9 cellular contexts compared by ENCODE assay signal in genomic region chr19:3095375-3096191, GRCh38. TPM values are rescaled to one million over a fixed set of nuclear protein-coding genes. Genes with fewer than 3 reads are reported as not detected.
DNase-seq lines count a peak whose midpoint lies in the region; ATAC-seq, FAIRE-seq and TF ChIP-seq lines count a peak whose summit lies in the region.
"Had no signal": no experiment of that assay in that cellular context is flagged by ENCODE, and none has a peak within 500 bp of the region (broad histone marks: within the 10 kb centered on the region; RNA-seq: fewer than 3 reads in every experiment).

No MANE protein-coding gene starts in this region.

- H3K27me3 ChIP-seq in ACC112 (ENCODE audit: insufficient read depth, low read length) (no peaks in the 10 kb centered on the region), gastroesophageal sphincter (no peaks in the 10 kb centered on the region), small intestine (ENCODE audit: control insufficient read depth in 2 of 2, insufficient read depth in 2 of 2, low read length in 2 of 2) (no peaks in the 10 kb centered on the region)

- 0 to 2% methylated on average over 6 to 8 of the region's 32 CpGs for WGBS in gastroesophageal sphincter (ENCODE audit: low coverage in 1 of 2), 2 donors
- WGBS in small intestine, 3 donors = 3 to 9% (median 5%) methylated on average over 28 to 32 of the region's 32 CpGs

- DNase-seq in LNCaP clone FGC (ENCODE audit: low read depth) (no peak), activated T-helper 1 cell treated with Interleukin-2 at 50 U/mL for 16 hours (ENCODE audit: low read depth) (peak; percentile 38), small intestine (peak; percentile 64), putamen (ENCODE audit: low spot score) (no peak), Kasumi-1 (lab: John Stamatoyannopoulos, UW) (no peak)

- peak overlapping the region; percentile 98 for H3K4me3 ChIP-seq in ACC112 (ENCODE audit: low read depth, low read length)
- peak overlapping the region; percentile 97 for H3K4me3 ChIP-seq in LNCaP clone FGC (ENCODE audit: low read depth, low read length)
- peak overlapping the region; percentile 98 to 99 for H3K4me3 ChIP-seq in gastroesophageal sphincter
- H3K4me3 ChIP-seq in small intestine (ENCODE audit: low read depth in 1 of 2, low read length in 2 of 2) = peak overlapping the region; percentile 81 to 98

- no peak for TF ChIP-seq POLR2A in gastroesophageal sphincter (IDR thresholded peaks at IDR 0.05)

- ATAC-seq in gastroesophageal sphincter (no peak), GM21528 (IDR thresholded peaks at IDR 0.05; ENCODE audit: low FRiP score, unreplicated experiment) (no peak)

- TF ChIP-seq CTCF in LNCaP clone FGC (IDR thresholded peaks at IDR 0.05; ENCODE audit: control insufficient read depth, extremely low read depth, insufficient read depth) (no peak), gastroesophageal sphincter (IDR thresholded peaks at IDR 0.05) (no peak)

- H3K27ac ChIP-seq in ACC112 (ENCODE audit: low read depth, low read length) (no peak overlapping the region), gastroesophageal sphincter (peak overlapping the region; percentile 1 to 87 (median 84)), small intestine (ENCODE audit: low read depth in 1 of 2, low read length in 1 of 2) (peak overlapping the region; percentile 91 to 100)

- no peak overlapping the region for H2AFZ ChIP-seq in ACC112 (ENCODE audit: low read length, unreplicated experiment)

- H3K4me1 ChIP-seq in ACC112 (ENCODE audit: control insufficient read depth, insufficient read depth, low read length, unreplicated experiment) (peaks cover 27% of the 10 kb centered on the region), gastroesophageal sphincter (peaks cover 5 to 65% (median 49%) of the 10 kb centered on the region in 3 donors), small intestine (ENCODE audit: control insufficient read depth in 2 of 2, insufficient read depth in 1 of 2, low read depth in 1 of 2, low read length in 1 of 2) (peaks cover 0 to 6% of the 10 kb centered on the region in 2 donors)

- H3K9me3 ChIP-seq in gastroesophageal sphincter (no peaks in the 10 kb centered on the region), small intestine (ENCODE audit: control insufficient read depth, low read depth) (no peaks in the 10 kb centered on the region)

- H3K36me3 ChIP-seq in ACC112 (ENCODE audit: insufficient read depth, low read length) = no peaks in the 10 kb centered on the region
- H3K36me3 ChIP-seq in gastroesophageal sphincter = no peaks in the 10 kb centered on the region
- no peaks in the 10 kb centered on the region for H3K36me3 ChIP-seq in small intestine (ENCODE audit: control insufficient read depth in 2 of 2, insufficient read depth in 2 of 2, low read length in 2 of 2)

- peaks cover 62% of the 10 kb centered on the region for H3K79me2 ChIP-seq in ACC112 (ENCODE audit: control insufficient read depth, insufficient read depth, low read length, unreplicated experiment)

- no peak for FAIRE-seq in small intestine (lab: Jason Lieb, UNC)
- FAIRE-seq: GM18507 had no signal

- TF ChIP-seq EP300 in gastroesophageal sphincter (IDR thresholded peaks at IDR 0.05) = no peak

RNA-seq across cellular contexts. Expression of gene GNA11, which starts 1.4 kb away (rescaled TPM):
- 100 to 1,000 TPM in 1 of 4 donors, 10 to 100 TPM in 3; 68.4 to 154 (median 83.4) TPM for total RNA-seq in gastroesophageal sphincter
- 100 to 1,000 TPM; 173 to 216 (median 190) TPM for polyA plus RNA-seq in small intestine

RNA-seq across cellular contexts. Expression of gene TLE5, which starts 33.3 kb away (rescaled TPM):
- total RNA-seq in gastroesophageal sphincter = 100 to 1,000 TPM; 502 to 905 (median 558) TPM
- 100 to 1,000 TPM; 332 to 488 (median 370) TPM for polyA plus RNA-seq in small intestine

RNA-seq across cellular contexts. Expression of gene GNA15, which starts 40.2 kb away (rescaled TPM):
- 1 to 10 TPM; 1.2 to 9.3 (median 5.7) TPM for total RNA-seq in gastroesophageal sphincter
- polyA plus RNA-seq in small intestine = 1 to 10 TPM in 2 of 3 donors, under 1 TPM in 1; 0.67 to 2.1 (median 1.4) TPM

Comparison
In these comparisons a context has a peak if more than half of its experiments do, and no peak if none do; other contexts are left out.
1. DNase-seq: peak in activated T-helper 1 cell treated with Interleukin-2 at 50 U/mL for 16 hours (single experiment) and small intestine (single experiment); none in LNCaP clone FGC (single experiment), putamen (single experiment) and Kasumi-1 (0 of 2).
2. Peak in every context shown above with its lines, with median percentiles within 50 percentile points of each other: H3K4me3 ChIP-seq.